In genomic region chr22:48565901-48566501, GRCh38 we compare ENCODE assay signal across 9 cellular contexts.
"Had no signal": no experiment of that assay in that cellular context is flagged by ENCODE, and none has a peak within 500 bp of the region (broad histone marks: within the 10 kb centered on the region; RNA-seq: fewer than 3 reads in every experiment).

No MANE protein-coding gene starts in this region.

- FAIRE-seq: H54, HTR-8/SVneo, K562 had no signal

- H3K4me3 ChIP-seq: K562 had no signal

- H3K27ac ChIP-seq: GM23248 had no signal

- ATAC-seq: K562 had no signal

- H3K9ac ChIP-seq: GM23248 had no signal

- DNase-seq: GOT3, H9, HCEC 1CT, HFFc6, KG1 had no signal
